Comparison of ENCODE assay signal across 1 cellular context in the genomic region with DNA sequence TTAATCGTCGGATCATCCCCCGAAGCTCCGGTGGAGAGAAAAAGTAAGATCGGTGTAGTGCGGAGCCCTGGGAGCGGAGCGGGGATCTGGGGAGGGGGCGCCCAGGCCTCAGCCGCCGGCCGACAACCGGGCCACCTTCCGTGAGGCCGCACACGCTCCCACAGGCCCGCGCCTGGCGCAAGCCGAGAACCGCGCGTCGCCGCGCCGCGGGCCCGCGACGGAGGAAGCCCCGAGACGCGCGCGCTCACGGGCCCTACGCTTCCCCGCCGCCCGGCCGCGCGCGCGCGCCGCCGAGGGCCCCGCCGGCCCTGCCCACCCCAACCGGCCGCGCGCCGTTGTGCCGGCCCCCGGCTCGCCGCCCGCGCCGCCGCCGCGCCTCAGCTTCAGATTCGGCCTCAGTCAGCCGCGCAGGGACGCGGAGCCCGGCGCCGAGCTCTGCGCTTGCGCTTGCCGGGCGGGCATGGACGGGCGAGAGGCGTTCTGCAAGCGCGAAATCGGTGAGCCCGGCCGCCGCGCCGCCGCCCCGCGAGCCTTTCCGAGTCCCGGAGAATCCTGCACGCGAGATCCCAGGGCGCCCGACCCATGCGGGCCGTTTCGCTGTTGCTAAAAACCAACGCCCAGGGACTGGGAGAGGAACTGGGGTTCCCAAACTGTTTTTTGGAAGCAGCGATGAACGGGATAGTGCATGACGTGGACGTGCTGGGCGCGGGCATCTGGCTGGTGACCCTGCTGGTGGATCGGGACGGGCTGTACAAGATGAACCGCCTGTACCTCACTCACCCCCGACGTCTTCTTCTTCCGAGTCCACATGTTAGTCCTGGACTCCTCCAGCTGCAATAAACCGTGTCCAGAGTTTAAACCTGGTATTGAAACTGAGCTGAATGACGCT.
A peak's percentile ranks its signal among the peaks of the same experiment; 100 is the strongest.
TF ChIP-seq lines count a peak whose summit lies in the region.

No MANE protein-coding gene starts in this region.

TF ChIP-seq in HEK293, 187 proteins besides CTCF, POLR2A, EP300 and RAD21 (continued from another document):
- TF ChIP-seq HIC1 (tag by site-specific recombination; IDR thresholded peaks at IDR 0.05): peak; percentile 93
- TF ChIP-seq ZNF501 (tag by site-specific recombination; IDR thresholded peaks at IDR 0.05): no peak; the same call in none of the 2 replicates
- TF ChIP-seq KLF8 (tag by site-specific recombination; IDR thresholded peaks at IDR 0.05): peak; percentile 78; the same call in 1 of the 2 replicates
- peak; percentile 63 for TF ChIP-seq ZNF2 (tag by site-specific recombination; IDR thresholded peaks at IDR 0.05)
